In genomic region chr2:42928161-42928691, GRCh38 we compare ENCODE assay signal across 12 cellular contexts.
DNase-seq lines count a peak whose midpoint lies in the region; ATAC-seq and TF ChIP-seq lines count a peak whose summit lies in the region.
"Had no signal": no experiment of that assay in that cellular context is flagged by ENCODE, and none has a peak within 500 bp of the region (broad histone marks: within the 10 kb centered on the region; RNA-seq: fewer than 3 reads in every experiment).

No MANE protein-coding gene starts in this region.

- intact Hi-C loops in left ventricle myocardium inferior (cut with micrococcal nuclease), result loop anchor here (10.0 kb wide), 1 partner anchor 63 kb away; no protein-coding TSS in a partner anchor

- DNase-seq in ELF-1 (ENCODE audit: low read depth, low spot score), result peak; percentile 65
- peak; percentile 25 for DNase-seq in NCI-H82 treated with DMSO at 0.1 percent for 48 hours (lab: John Stamatoyannopoulos, UW; ENCODE audit: unreplicated experiment)
- no peak for DNase-seq in left ventricle myocardium inferior
- peak; percentile 85 for DNase-seq in retina
- no peak for DNase-seq in activated CD4-positive, alpha-beta T cell treated with anti-CD3 and anti-CD28 coated beads, Interleukin-2, amount 50 U/mL, for 48 hours
- no peak for DNase-seq in activated gamma-delta T cell treated with Interleukin-2 at 50 U/mL for 16 hours
- DNase-seq: C1 segment of cervical spinal cord, caudate nucleus, head of caudate nucleus, NCI-H526 treated with DMSO at 0.1 percent for 48 hours had no signal

- no peaks in the 10 kb centered on the region for H3K27me3 ChIP-seq in left ventricle myocardium inferior (ENCODE audit: low read depth)

- H3K4me1 ChIP-seq in left ventricle myocardium inferior, result peaks cover 100% of the 10 kb centered on the region

- no peak overlapping the region for H3K4me3 ChIP-seq in left ventricle myocardium inferior

- peak overlapping the region; percentile 92 for H3K27ac ChIP-seq in left ventricle myocardium inferior (replicated peaks)

- no peaks in the 10 kb centered on the region for H3K36me3 ChIP-seq in left ventricle myocardium inferior

- no peaks in the 10 kb centered on the region for H3K9me3 ChIP-seq in left ventricle myocardium inferior (replicated peaks)

- no peak for ATAC-seq in GM21529 (IDR thresholded peaks at IDR 0.05; ENCODE audit: unreplicated experiment)
- no peak for ATAC-seq in HG02970 (IDR thresholded peaks at IDR 0.05; ENCODE audit: low FRiP score, unreplicated experiment)

- TF ChIP-seq CTCF in left ventricle myocardium inferior (IDR thresholded peaks at IDR 0.05; ENCODE audit: borderline replicate concordance), result no peak

Comparison
In these comparisons a context has a peak if more than half of its experiments do, and no peak if none do; other contexts are left out.
1. DNase-seq: peak in ELF-1 (single experiment), NCI-H82 treated with DMSO at 0.1 percent for 48 hours (single experiment) and retina (single experiment); none in left ventricle myocardium inferior (single experiment), activated CD4-positive, alpha-beta T cell treated with anti-CD3 and anti-CD28 coated beads, Interleukin-2, amount 50 U/mL, for 48 hours (0 of 2) and activated gamma-delta T cell treated with Interleukin-2 at 50 U/mL for 16 hours (single experiment).